15 cellular contexts compared by ENCODE assay signal in genomic region chr9:94134629-94135028, GRCh38. TPM values are rescaled to one million over a fixed set of nuclear protein-coding genes. Genes with fewer than 3 reads are reported as not detected.
DNase-seq lines count a peak whose midpoint lies in the region; ATAC-seq and TF ChIP-seq lines count a peak whose summit lies in the region.
"Had no signal": no experiment of that assay in that cellular context is flagged by ENCODE, and none has a peak within 500 bp of the region (broad histone marks: within the 10 kb centered on the region; RNA-seq: fewer than 3 reads in every experiment).

No MANE protein-coding gene starts in this region.

- POLR2A ChIA-PET in GM10248 (lab: Yijun Ruan, JAX), result no interaction called here

- H3K9ac ChIP-seq in muscle layer of colon (ENCODE audit: low read length), result no peak overlapping the region

- no peak for TF ChIP-seq CTCF in RWPE2 (IDR thresholded peaks at IDR 0.05; ENCODE audit: poor library complexity, severe bottlenecking)
- TF ChIP-seq CTCF in testis (IDR thresholded peaks at IDR 0.05), result no peak
- TF ChIP-seq CTCF in GM10248 (IDR thresholded peaks at IDR 0.05; ENCODE audit: control extremely low read depth, extremely low read depth, low read depth, missing control alignments), result no peak

- H3K27ac ChIP-seq in RWPE2 (ENCODE audit: poor library complexity, severe bottlenecking), result peak overlapping the region; percentile 97
- H3K27ac ChIP-seq in caudate nucleus (ENCODE audit: low read depth, low read length), result peak overlapping the region; percentile 52
- H3K27ac ChIP-seq in muscle layer of colon (ENCODE audit: low read depth, low read length), result peak overlapping the region; percentile 63
- peak overlapping the region; percentile 9 to 74 for H3K27ac ChIP-seq in testis
- H3K27ac ChIP-seq: body of pancreas had no signal

- no peak for DNase-seq in RWPE2 (ENCODE audit: low spot score)
- DNase-seq in caudate nucleus (lab: John Stamatoyannopoulos, UW), result no peak
- no peak for DNase-seq in testis
- no peak for DNase-seq in NK-92 (lab: John Stamatoyannopoulos, UW; ENCODE audit: unreplicated experiment)
- DNase-seq in GM10248 (ENCODE audit: extremely low spot score), result no peak
- DNase-seq in NOMO-1 treated with dmso at 0.1 percent for 144 hours (lab: John Stamatoyannopoulos, UW; ENCODE audit: unreplicated experiment), result no peak
- DNase-seq: activated gamma-delta T cell treated with Interleukin-2 at 50 U/mL for 16 hours, left colon, MG63, naive B cell, NCI-H187, NCI-H510A had no signal

- no peak for TF ChIP-seq POLR2A in testis (IDR thresholded peaks at IDR 0.05)

- no peaks in the 10 kb centered on the region for H3K9me3 ChIP-seq in RWPE2 (ENCODE audit: severe bottlenecking)
- no peaks in the 10 kb centered on the region for H3K9me3 ChIP-seq in muscle layer of colon (ENCODE audit: low read length)
- H3K9me3 ChIP-seq in testis, result no peaks in the 10 kb centered on the region
- H3K9me3 ChIP-seq: body of pancreas, MG63 had no signal

- H3K4me3 ChIP-seq in RWPE2 (ENCODE audit: severe bottlenecking), result no peak overlapping the region
- no peak overlapping the region for H3K4me3 ChIP-seq in muscle layer of colon (ENCODE audit: low read depth in 1 of 2, low read length in 2 of 2)
- H3K4me3 ChIP-seq in testis, result no peak overlapping the region
- H3K4me3 ChIP-seq: body of pancreas, MG63 had no signal

- 73 to 79% methylated on average over 7 of the region's 7 CpGs for WGBS in testis, 2 donors

- H3K36me3 ChIP-seq in RWPE2 (ENCODE audit: low read depth), result no peaks in the 10 kb centered on the region
- no peaks in the 10 kb centered on the region for H3K36me3 ChIP-seq in muscle layer of colon (ENCODE audit: insufficient read depth, low read length)
- no peaks in the 10 kb centered on the region for H3K36me3 ChIP-seq in testis (ENCODE audit: low read depth, missing control alignments)
- H3K36me3 ChIP-seq: MG63 had no signal

- no peak for ATAC-seq in RWPE2 (ENCODE audit: low read depth)
- no peak for ATAC-seq in GM21381 (IDR thresholded peaks at IDR 0.05; ENCODE audit: unreplicated experiment)
- ATAC-seq: left colon had no signal

- intact Hi-C loops in testis (cut with DNase I; ENCODE audit: low total_unique reads), result no loop called here

- H3K4me1 ChIP-seq in RWPE2 (ENCODE audit: insufficient read depth, poor library complexity, severe bottlenecking), result peaks cover 47% of the 10 kb centered on the region
- H3K4me1 ChIP-seq in muscle layer of colon (ENCODE audit: insufficient read depth, low read length), result peaks cover 21% of the 10 kb centered on the region
- H3K4me1 ChIP-seq in testis, result peaks cover 21% of the 10 kb centered on the region
- H3K4me1 ChIP-seq: body of pancreas had no signal

- CTCF ChIA-PET in GM10248 (lab: Yijun Ruan, JAX), result interaction anchor here (0.9 kb wide), 1 partner anchor 18 kb away, joined by 3 read pairs; no protein-coding TSS in a partner anchor

- H3K27me3 ChIP-seq in RWPE2 (ENCODE audit: insufficient read depth, poor library complexity, severe bottlenecking), result no peaks in the 10 kb centered on the region
- no peaks in the 10 kb centered on the region for H3K27me3 ChIP-seq in muscle layer of colon (ENCODE audit: control insufficient read depth in 1 of 2, insufficient read depth in 2 of 2, low read length in 2 of 2)
- no peaks in the 10 kb centered on the region for H3K27me3 ChIP-seq in testis
- H3K27me3 ChIP-seq: body of pancreas, MG63 had no signal

RNA-seq across cellular contexts. Expression of gene PTPDC1, which starts 50.4 kb away (rescaled TPM):
- 10 to 100 TPM; 32.3 to 35.0 TPM for total RNA-seq in testis
- 18.3 TPM for polyA plus RNA-seq in testis (ENCODE audit: insufficient read depth, low read depth, low replicate concordance)

Comparison
In these comparisons a context has a peak if more than half of its experiments do, and no peak if none do; other contexts are left out.
1. H3K27ac ChIP-seq: peak in every context shown above with its lines; median percentile 97 in RWPE2; 63 in muscle layer of colon; 52 in caudate nucleus; 42 in testis.